Comparison of ENCODE assay signal across 14 cellular contexts in genomic region chr11:56885182-56885581, GRCh38.
DNase-seq lines count a peak whose midpoint lies in the region; ATAC-seq, FAIRE-seq and TF ChIP-seq lines count a peak whose summit lies in the region.
"Had no signal": no experiment of that assay in that cellular context is flagged by ENCODE, and none has a peak within 500 bp of the region (broad histone marks: within the 10 kb centered on the region; RNA-seq: fewer than 3 reads in every experiment).

No MANE protein-coding gene starts in this region.

- ATAC-seq in HG03460 (IDR thresholded peaks at IDR 0.05; ENCODE audit: unreplicated experiment) = peak; percentile 63
- ATAC-seq in esophagus mucosa = peak; percentile 74
- ATAC-seq in GM21390 (IDR thresholded peaks at IDR 0.05; ENCODE audit: unreplicated experiment) = no peak

- no peak for FAIRE-seq in GM12891 (lab: Jason Lieb, UNC)
- FAIRE-seq: astrocyte, endothelial cell of umbilical vein, GM19239 had no signal

- peaks cover 20% of the 10 kb centered on the region for H3K4me1 ChIP-seq in mucosa of stomach (ENCODE audit: control insufficient read depth, insufficient read depth, low read length)

- peak; percentile 86 for DNase-seq in DMS53 (lab: John Stamatoyannopoulos, UW)
- no peak for DNase-seq in activated CD4-positive, CD25-positive, alpha-beta regulatory T cell (lab: John Stamatoyannopoulos, UW)
- no peak for DNase-seq in AG08396 (ENCODE audit: low spot score)
- DNase-seq in GM12891 (ENCODE audit: insufficient read length, low spot score) = no peak
- DNase-seq: activated T-cell treated with anti-CD3 and anti-CD28 coated beads for 4 hours; NCI-H1105 treated with DMSO at 0.1 percent for 48 hours; stimulated activated CD4-positive, alpha-beta T cell treated with anti-CD3 and anti-CD28 coated beads, Interleukin-4, amount 100 ng/mL, for 4 hours had no signal

- H3K27me3 ChIP-seq in mucosa of stomach (ENCODE audit: control insufficient read depth, insufficient read depth, low read length) = no peaks in the 10 kb centered on the region

- H3K9me3 ChIP-seq in mucosa of stomach (ENCODE audit: control insufficient read depth, low read length) = no peaks in the 10 kb centered on the region

- H3K4me3 ChIP-seq in mucosa of stomach (ENCODE audit: low read length) = no peak overlapping the region

- TF ChIP-seq POLR2A in GM12891 (IDR thresholded peaks at IDR 0.05; ENCODE audit: low read depth, low read length) = no peak

- H3K36me3 ChIP-seq in mucosa of stomach (ENCODE audit: control insufficient read depth, insufficient read depth, low read length) = no peaks in the 10 kb centered on the region

- H3K9ac ChIP-seq in mucosa of stomach (ENCODE audit: low read length) = peak overlapping the region; percentile 24

TF ChIP-seq in GM12891, 5 proteins besides CTCF, POLR2A, EP300 and RAD21:
- no peak for TF ChIP-seq PAX5 (IDR thresholded peaks at IDR 0.05; ENCODE audit: insufficient read depth, low read length, severe bottlenecking)
- no peak for TF ChIP-seq POLR2AphosphoS5 (IDR thresholded peaks at IDR 0.05; ENCODE audit: low read depth, low read length)
- TF ChIP-seq SPI1 (IDR thresholded peaks at IDR 0.05; ENCODE audit: low read depth, low read length) = no peak
- TF ChIP-seq TAF1 (IDR thresholded peaks at IDR 0.05; ENCODE audit: low read depth, low read length) = no peak
- TF ChIP-seq POU2F2 (IDR thresholded peaks at IDR 0.05; ENCODE audit: low read depth, low read length) = no peak
